Comparison of ENCODE assay signal across 17 cellular contexts in genomic region chr1:22976127-22976460, GRCh38. TPM values are rescaled to one million over a fixed set of nuclear protein-coding genes. Genes with fewer than 3 reads are reported as not detected.
DNase-seq lines count a peak whose midpoint lies in the region; ATAC-seq, FAIRE-seq and TF ChIP-seq lines count a peak whose summit lies in the region.
"Had no signal": no experiment of that assay in that cellular context is flagged by ENCODE, and none has a peak within 500 bp of the region (broad histone marks: within the 10 kb centered on the region; RNA-seq: fewer than 3 reads in every experiment).

No MANE protein-coding gene starts in this region.

- H3K27ac ChIP-seq in BLaER1 (no peak overlapping the region), HUES6 (ENCODE audit: low read depth, low read length) (peak overlapping the region; percentile 28; the same call in 1 of the 2 replicates), mesendoderm (ENCODE audit: low read depth, low read length) (no peak overlapping the region), pancreas (no peak overlapping the region)
- H3K27ac ChIP-seq: psoas muscle had no signal

- H4K8ac ChIP-seq in mesendoderm (ENCODE audit: low read depth, low read length) = no peak overlapping the region

- no peak for TF ChIP-seq CTCF in D721Med (IDR thresholded peaks at IDR 0.05; ENCODE audit: insufficient read depth, missing control alignments)
- TF ChIP-seq CTCF in GM10248 (IDR thresholded peaks at IDR 0.05; ENCODE audit: control extremely low read depth, extremely low read depth, low read depth, missing control alignments) = no peak
- no peak for TF ChIP-seq CTCF in pancreas (IDR thresholded peaks at IDR 0.05)

- H3K79me1 ChIP-seq in mesendoderm (ENCODE audit: low read length) = no peaks in the 10 kb centered on the region

- H2BK15ac ChIP-seq in mesendoderm (replicated peaks; ENCODE audit: low read depth) = no peak overlapping the region

- H3K36me3 ChIP-seq in BLaER1 = no peaks in the 10 kb centered on the region
- no peaks in the 10 kb centered on the region for H3K36me3 ChIP-seq in HUES6 (ENCODE audit: control insufficient read depth, insufficient read depth, low read length)
- no peaks in the 10 kb centered on the region for H3K36me3 ChIP-seq in adipocyte (ENCODE audit: control insufficient read depth, insufficient read depth, low read length, severe bottlenecking)
- H3K36me3 ChIP-seq in mesendoderm (ENCODE audit: control insufficient read depth, insufficient read depth, low read length) = no peaks in the 10 kb centered on the region
- no peaks in the 10 kb centered on the region for H3K36me3 ChIP-seq in pancreas

- no peak overlapping the region for H3K4me3 ChIP-seq in BLaER1
- no peak overlapping the region for H3K4me3 ChIP-seq in HUES6 (ENCODE audit: low read depth, low read length)
- H3K4me3 ChIP-seq in adipocyte (ENCODE audit: low read length) = no peak overlapping the region
- H3K4me3 ChIP-seq in mesendoderm (ENCODE audit: low read length) = no peak overlapping the region
- H3K4me3 ChIP-seq in pancreas = no peak overlapping the region
- H3K4me3 ChIP-seq: psoas muscle had no signal

- H2BK5ac ChIP-seq in mesendoderm (ENCODE audit: low read length) = peak overlapping the region; percentile 88

- no peaks in the 10 kb centered on the region for H3K79me2 ChIP-seq in mesendoderm (ENCODE audit: control insufficient read depth, insufficient read depth, low read length)

- H3K4me2 ChIP-seq in BLaER1 (0 out of 2 replicates have a peak overlapping the region, but pooled peaks have one; percentile 8), mesendoderm (ENCODE audit: low read length) (no peak overlapping the region)

- intact Hi-C loops in pancreas (cut with DNase I) = loop anchor here in 2 of 3 donors (5.0 to 10.0 kb wide), 2 partner anchors 209 to 211 kb away; no protein-coding TSS in a partner anchor

- H3K9ac ChIP-seq in BLaER1 (no peak overlapping the region), HUES6 (ENCODE audit: low read length) (peak overlapping the region; percentile 14), adipocyte (ENCODE audit: low read length) (peak overlapping the region; percentile 62), mesendoderm (ENCODE audit: low read length) (peak overlapping the region; percentile 44)

- H2BK120ac ChIP-seq in mesendoderm (ENCODE audit: low read depth, low read length) = no peak overlapping the region

- no CpG with 5 or more reads among the region's 4 CpGs for WGBS in mesendoderm (ENCODE audit: extremely low coverage, insufficient coverage, low lambda C conversion rate)
- 37 to 51% methylated on average over 4 of the region's 4 CpGs for WGBS in pancreas, 2 donors

- H3K27me3 ChIP-seq in BLaER1 (no peaks in the 10 kb centered on the region), HUES6 (ENCODE audit: control insufficient read depth, insufficient read depth, low read length) (no peaks in the 10 kb centered on the region), adipocyte (replicated peaks; ENCODE audit: control insufficient read depth, insufficient read depth, low read length) (peaks cover 17% of the 10 kb centered on the region), mesendoderm (ENCODE audit: insufficient read depth, low read length, poor library complexity) (no peaks in the 10 kb centered on the region), pancreas (no peaks in the 10 kb centered on the region)

- H3K9me3 ChIP-seq in BLaER1 (no peaks in the 10 kb centered on the region), HUES6 (ENCODE audit: control insufficient read depth, insufficient read depth, low read depth, low read length) (no peaks in the 10 kb centered on the region), adipocyte (ENCODE audit: control insufficient read depth, low read length) (no peaks in the 10 kb centered on the region), pancreas (no peaks in the 10 kb centered on the region)
- H3K9me3 ChIP-seq: psoas muscle had no signal

- POLR2A ChIA-PET in GM10248 (lab: Yijun Ruan, JAX) = no interaction called here

- H3K4ac ChIP-seq in mesendoderm (ENCODE audit: low read depth, low read length) = no peak overlapping the region

- CTCF ChIA-PET in GM10248 (lab: Yijun Ruan, JAX) = interaction anchor here (0.7 to 10.3 kb wide), 3 partner anchors 12 to 208 kb away, joined by 3 to 95 read pairs (median 8); no protein-coding TSS in a partner anchor

- no peak for DNase-seq in adipocyte (ENCODE audit: low read depth)
- DNase-seq in mesendoderm = no peak
- no peak for DNase-seq in D721Med (ENCODE audit: insufficient read length, low spot score)
- DNase-seq in iPS-NIHi7 (ENCODE audit: extremely low spot score) = no peak
- DNase-seq in GM10248 (ENCODE audit: extremely low spot score) = no peak
- no peak for DNase-seq in pancreas
- DNase-seq: cortex of kidney had no signal

- H3K56ac ChIP-seq in mesendoderm (ENCODE audit: low read length) = peak overlapping the region; percentile 80

- peak overlapping the region; percentile 32 for H3K18ac ChIP-seq in mesendoderm (ENCODE audit: low read length)

- H3K4me1 ChIP-seq in BLaER1 = peaks cover 18% of the 10 kb centered on the region
- H3K4me1 ChIP-seq in HUES6 (ENCODE audit: control insufficient read depth, insufficient read depth, low read length) = peaks cover 12% of the 10 kb centered on the region
- H3K4me1 ChIP-seq in adipocyte (ENCODE audit: control insufficient read depth, insufficient read depth, low read length) = peaks cover 13% of the 10 kb centered on the region
- H3K4me1 ChIP-seq in mesendoderm (ENCODE audit: control insufficient read depth, low read depth, low read length) = no peaks in the 10 kb centered on the region
- no peaks in the 10 kb centered on the region for H3K4me1 ChIP-seq in pancreas
- H3K4me1 ChIP-seq: psoas muscle had no signal

- no peak overlapping the region for H3K23ac ChIP-seq in mesendoderm (ENCODE audit: low read length)

- peak overlapping the region; percentile 93 for H4K5ac ChIP-seq in mesendoderm (ENCODE audit: low read length)

- peak overlapping the region; percentile 56 for H2AK5ac ChIP-seq in mesendoderm (ENCODE audit: low read length)

- no peaks in the 10 kb centered on the region for H4K20me1 ChIP-seq in BLaER1

- FAIRE-seq in D721Med (lab: Jason Lieb, UNC) (no peak), pancreas (lab: Jason Lieb, UNC) (no peak)

- no peak for ATAC-seq in pancreas

RNA-seq across cellular contexts. Expression of gene LACTBL1, which starts 3.4 kb away (rescaled TPM):
- polyA plus RNA-seq in mesendoderm (2013, experiment 1 of 2) = not detected
- polyA plus RNA-seq in mesendoderm (2013, experiment 2 of 2) = not detected
- not detected for total RNA-seq in pancreas
- polyA plus RNA-seq in pancreas = not detected
- total RNA-seq: activated CD8-positive, alpha-beta memory T cell treated with anti-CD3 and anti-CD28 coated beads, Interleukin-2, amount 10 ng/mL, durations not matched to agents 7 days and 5 days; activated T-helper 17 cell treated with anti-CD3 and anti-CD28 coated beads, Interleukin-2, amount 50 U/mL, for 72 hours; CD4-positive, alpha-beta T cell; kidney epithelial cell; lung microvascular endothelial cell; naive thymus-derived CD8-positive, alpha-beta T cell; psoas muscle had no signal
- polyA plus RNA-seq: IgD-negative memory B cell; naive thymus-derived CD8-positive, alpha-beta T cell; psoas muscle had no signal

RNA-seq across cellular contexts. Expression of gene TEX46, which starts 39.6 kb away (rescaled TPM):
- polyA plus RNA-seq in mesendoderm (2013, experiment 1 of 2) = not detected
- polyA plus RNA-seq in mesendoderm (2013, experiment 2 of 2) = not detected
- total RNA-seq in pancreas = not detected
- not detected for polyA plus RNA-seq in pancreas
- total RNA-seq: activated CD8-positive, alpha-beta memory T cell treated with anti-CD3 and anti-CD28 coated beads, Interleukin-2, amount 10 ng/mL, durations not matched to agents 7 days and 5 days; activated T-helper 17 cell treated with anti-CD3 and anti-CD28 coated beads, Interleukin-2, amount 50 U/mL, for 72 hours; CD4-positive, alpha-beta T cell; kidney epithelial cell; lung microvascular endothelial cell; psoas muscle had no signal
- polyA plus RNA-seq: IgD-negative memory B cell; naive thymus-derived CD8-positive, alpha-beta T cell; psoas muscle had no signal

RNA-seq across cellular contexts. Expression of gene KDM1A, which starts 43.2 kb away (rescaled TPM):
- 151 TPM for polyA plus RNA-seq in mesendoderm (2013, experiment 1 of 2)
- 151 TPM for polyA plus RNA-seq in mesendoderm (2013, experiment 2 of 2)
- 10 to 100 TPM; 20.6 to 31.9 (median 22.9) TPM for total RNA-seq in pancreas
- polyA plus RNA-seq in pancreas = 10 to 100 TPM; 13.7 to 30.0 TPM
